8 cellular contexts compared by ENCODE assay signal in genomic region chr1:9626201-9626608, GRCh38. TPM values are rescaled to one million over a fixed set of nuclear protein-coding genes. Genes with fewer than 3 reads are reported as not detected.
DNase-seq lines count a peak whose midpoint lies in the region; ATAC-seq, FAIRE-seq and TF ChIP-seq lines count a peak whose summit lies in the region.

No MANE protein-coding gene starts in this region.

- H3K27ac ChIP-seq in keratinocyte (ENCODE audit: control insufficient read depth, insufficient read depth, low read length) (no peak overlapping the region), right atrium auricular region (no peak overlapping the region), upper lobe of right lung (no peak overlapping the region)

- peak overlapping the region; percentile 27 for H3K4me2 ChIP-seq in keratinocyte (ENCODE audit: control insufficient read depth, extremely low read depth, insufficient read depth, low read depth, low read length)

- in situ Hi-C loops in GM13977 (cut with MboI; ENCODE audit: low pct_unique_long_range_greater_than_20kb, low sequenced_read_pairs, unreplicated experiment), result loop anchor here (25.0 kb wide), 1 partner anchor 236 kb away; no protein-coding TSS in a partner anchor

- no peaks in the 10 kb centered on the region for H3K9me3 ChIP-seq in keratinocyte (ENCODE audit: control insufficient read depth, low read depth, low read length)
- no peaks in the 10 kb centered on the region for H3K9me3 ChIP-seq in right atrium auricular region
- no peaks in the 10 kb centered on the region for H3K9me3 ChIP-seq in upper lobe of right lung

- no peak overlapping the region for H2AFZ ChIP-seq in keratinocyte (ENCODE audit: control insufficient read depth, low read length)

- dilution Hi-C loops in keratinocyte (cut with MboI; ENCODE audit: extremely low pct_ligation_motif_present, low sequenced_read_pairs), result no loop called here

- H3K4me1 ChIP-seq in keratinocyte (ENCODE audit: control insufficient read depth, extremely low read depth, insufficient read depth, low read length), result peaks cover 11% of the 10 kb centered on the region
- peaks cover 0 to 11% of the 10 kb centered on the region in 2 donors for H3K4me1 ChIP-seq in right atrium auricular region
- no peaks in the 10 kb centered on the region for H3K4me1 ChIP-seq in upper lobe of right lung

- FAIRE-seq in keratinocyte (lab: Jason Lieb, UNC), result no peak

- no peaks in the 10 kb centered on the region for H4K20me1 ChIP-seq in keratinocyte (ENCODE audit: control insufficient read depth, extremely low read depth, insufficient read depth, low read length)

- ATAC-seq in GM21576 (IDR thresholded peaks at IDR 0.05; ENCODE audit: unreplicated experiment), result peak; percentile 46
- no peak for ATAC-seq in upper lobe of right lung

- H3K27me3 ChIP-seq in keratinocyte (ENCODE audit: control insufficient read depth, extremely low read depth, insufficient read depth, low read length) (peaks cover 5% of the 10 kb centered on the region), right atrium auricular region (no peaks in the 10 kb centered on the region), upper lobe of right lung (no peaks in the 10 kb centered on the region)

- H3K36me3 ChIP-seq in keratinocyte (ENCODE audit: control insufficient read depth in 2 of 2, extremely low read depth in 1 of 2, insufficient read depth in 2 of 2, low read length in 2 of 2), result no peaks in the 10 kb centered on the region
- no peaks in the 10 kb centered on the region for H3K36me3 ChIP-seq in right atrium auricular region
- H3K36me3 ChIP-seq in upper lobe of right lung, result no peaks in the 10 kb centered on the region

- TF ChIP-seq CTCF in GM13977 (IDR thresholded peaks at IDR 0.05; ENCODE audit: extremely low read depth, insufficient read depth, missing control alignments), result no peak
- no peak for TF ChIP-seq CTCF in keratinocyte (optimal IDR thresholded peaks at IDR 0.05 in 1 of 3, IDR thresholded peaks at IDR 0.05 in 1 of 3, conservative IDR thresholded peaks at IDR 0.05 in 1 of 3; ENCODE audit: extremely low read depth in 1 of 3, insufficient read depth in 2 of 3, low read length in 3 of 3)
- TF ChIP-seq CTCF in right atrium auricular region (IDR thresholded peaks at IDR 0.05), result no peak
- no peak for TF ChIP-seq CTCF in upper lobe of right lung (IDR thresholded peaks at IDR 0.05)

- intact Hi-C loops in upper lobe of right lung (cut with DNase I), result loop anchor here (10.0 kb wide), 1 partner anchor 239 kb away; no protein-coding TSS in a partner anchor

- DNase-seq in GM13977 (ENCODE audit: low spot score) (peak; percentile 83), MV-4-11 (lab: John Stamatoyannopoulos, UW) (peak; percentile 65), keratinocyte (ENCODE audit: low read depth, low spot score) (no peak), NCI-H526 treated with DMSO at 0.1 percent for 48 hours (lab: John Stamatoyannopoulos, UW) (no peak), right atrium auricular region (ENCODE audit: low spot score) (no peak), ecto neural progenitor cell (ENCODE audit: low spot score) (no peak), upper lobe of right lung (no peak)

- H3K79me2 ChIP-seq in keratinocyte (ENCODE audit: control insufficient read depth, insufficient read depth, low read length), result no peaks in the 10 kb centered on the region

- H3K4me3 ChIP-seq in keratinocyte (ENCODE audit: control insufficient read depth in 2 of 3, extremely low read depth in 1 of 3, insufficient read depth in 2 of 3, low read depth in 1 of 3, low read length in 3 of 3) (no peak overlapping the region), right atrium auricular region (no peak overlapping the region), upper lobe of right lung (no peak overlapping the region)

- H3K9ac ChIP-seq in keratinocyte (ENCODE audit: control insufficient read depth, extremely low read depth, insufficient read depth, low read length), result no peak overlapping the region

- H3K9me1 ChIP-seq in keratinocyte (ENCODE audit: control insufficient read depth, extremely low read depth, insufficient read depth, low read length), result no peaks in the 10 kb centered on the region

RNA-seq across cellular contexts. Expression of gene PIK3CD, which starts 25.3 kb away (rescaled TPM):
- polyA plus RNA-seq in keratinocyte, result 7.7 to 15.5 TPM (median 7.8 TPM) in 3 replicates
- polyA plus RNA-seq in keratinocyte (2011; ENCODE audit: low read depth), result 1.2 TPM
- polyA plus RNA-seq in keratinocyte (2011; cell fraction: cytosol; rRNA removed), result 7.7 and 10.8 TPM in 2 replicates
- 24.5 and 30.3 TPM in 2 replicates for polyA plus RNA-seq in keratinocyte (2011; cell fraction: nucleus; rRNA removed)
- 2.4 and 21.2 TPM in 2 replicates for polyA plus RNA-seq in keratinocyte (2012; ENCODE audit: low replicate concordance)
- polyA minus RNA-seq in keratinocyte, result 14.6 to 62.9 TPM (median 19.9 TPM) in 3 replicates
- 14.8 TPM for polyA minus RNA-seq in keratinocyte (2011; cell fraction: cytosol; rRNA and poly(A)+ RNA removed)
- 18.0 and 21.2 TPM in 2 replicates for polyA minus RNA-seq in keratinocyte (2011; cell fraction: nucleus; rRNA and poly(A)+ RNA removed)
- total RNA-seq in right atrium auricular region (1 to 10 TPM; 4.7 to 7.4 TPM), upper lobe of right lung (18.2 TPM)

RNA-seq across cellular contexts. Expression of gene TMEM201, which starts 37.5 kb away (rescaled TPM):
- polyA plus RNA-seq in keratinocyte, result 1.1 to 5.0 TPM (median 1.5 TPM) in 3 replicates
- 0.94 TPM for polyA plus RNA-seq in keratinocyte (2011; ENCODE audit: low read depth)
- polyA plus RNA-seq in keratinocyte (2011; cell fraction: cytosol; rRNA removed), result 1.3 and 2.8 TPM in 2 replicates
- polyA plus RNA-seq in keratinocyte (2011; cell fraction: nucleus; rRNA removed), result 6.2 and 7.6 TPM in 2 replicates
- 3.1 and 8.1 TPM in 2 replicates for polyA plus RNA-seq in keratinocyte (2012; ENCODE audit: low replicate concordance)
- 2.6 to 13.8 TPM (median 2.8 TPM) in 3 replicates for polyA minus RNA-seq in keratinocyte
- 6.3 TPM for polyA minus RNA-seq in keratinocyte (2011; cell fraction: cytosol; rRNA and poly(A)+ RNA removed)
- polyA minus RNA-seq in keratinocyte (2011; cell fraction: nucleus; rRNA and poly(A)+ RNA removed), result 6.0 and 7.3 TPM in 2 replicates
- total RNA-seq in right atrium auricular region (10 to 100 TPM; 17.2 to 18.6 TPM), upper lobe of right lung (8.5 TPM)

Comparison
In these comparisons a context has a peak if more than half of its experiments do, and no peak if none do; other contexts are left out.
1. DNase-seq: peak in GM13977 (single experiment) and MV-4-11 (single experiment); none in keratinocyte (single experiment), NCI-H526 treated with DMSO at 0.1 percent for 48 hours (single experiment), right atrium auricular region (single experiment), ecto neural progenitor cell (single experiment) and upper lobe of right lung (single experiment).